Comparison of ENCODE assay signal across 21 cellular contexts in the genomic region with DNA sequence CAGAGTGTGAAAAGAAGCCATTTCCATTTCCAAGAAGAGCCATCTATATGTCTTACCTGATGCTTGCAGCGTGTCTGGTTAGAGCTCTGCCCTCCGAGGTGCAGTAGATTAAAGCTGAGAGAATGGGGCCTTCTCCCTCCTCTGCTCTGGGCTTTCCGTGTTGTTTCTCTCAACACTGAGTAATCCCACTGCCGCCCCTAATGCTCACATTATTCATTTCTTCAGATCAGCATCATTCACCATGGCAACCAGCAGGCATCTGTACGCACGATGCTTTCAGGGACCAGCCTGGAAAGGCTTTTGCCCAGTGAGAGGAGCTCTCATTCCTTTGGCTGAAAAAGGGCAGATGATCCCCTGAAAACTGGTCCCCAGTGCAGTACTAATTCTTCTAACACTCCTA.
DNase-seq lines count a peak whose midpoint lies in the region; ATAC-seq lines count a peak whose summit lies in the region.
"Had no signal": no experiment of that assay in that cellular context is flagged by ENCODE, and none has a peak within 500 bp of the region (broad histone marks: within the 10 kb centered on the region; RNA-seq: fewer than 3 reads in every experiment).

No MANE protein-coding gene starts in this region.

- peak overlapping the region; percentile 66 for H3K27ac ChIP-seq in caudate nucleus (ENCODE audit: low read depth, low read length)
- H3K27ac ChIP-seq: tibial nerve had no signal

- peak overlapping the region; percentile 55 for H3K4me3 Mint-ChIP-seq in activated T-cell treated with anti-CD3 and anti-CD28 coated beads, Interleukin-2, amount 50 U/mL, for 4 hours
- H3K4me3 Mint-ChIP-seq: CD14-positive monocyte, endodermal cell had no signal

- ATAC-seq in activated T-cell treated with anti-CD3 and anti-CD28 coated beads, Interleukin-2, amount 50 U/mL, for 4 hours: peak; percentile 39 to 47
- ATAC-seq in HG03039 (IDR thresholded peaks at IDR 0.05; ENCODE audit: unreplicated experiment): no peak
- ATAC-seq: Right ventricle myocardium inferior, sciatic nerve had no signal

- peaks cover 53% of the 10 kb centered on the region for H3K4me1 Mint-ChIP-seq in activated T-cell treated with anti-CD3 and anti-CD28 coated beads, Interleukin-2, amount 50 U/mL, for 4 hours (ENCODE audit: low read depth)
- H3K4me1 Mint-ChIP-seq: CD14-positive monocyte had no signal

- no peaks in the 10 kb centered on the region for H3K27me3 Mint-ChIP-seq in activated T-cell treated with anti-CD3 and anti-CD28 coated beads, Interleukin-2, amount 50 U/mL, for 4 hours (ENCODE audit: low read depth)

- no peak for DNase-seq in activated T-cell treated with anti-CD3 and anti-CD28 coated beads, Interleukin-2, amount 50 U/mL, for 4 hours
- DNase-seq in activated T-cell treated with anti-CD3 and anti-CD28 coated beads for 4 hours (no peak), NCI-H2227 treated with DMSO at 0.1 percent for 48 hours (lab: John Stamatoyannopoulos, UW) (peak; percentile 39), caudate nucleus (lab: John Stamatoyannopoulos, UW) (peak in 14 of 61 donors; percentile 10 to 70 (median 32)), occipital lobe (lab: John Stamatoyannopoulos, UW) (peak; percentile 45), NCI-H82 (lab: John Stamatoyannopoulos, UW) (no peak)
- DNase-seq in activated effector memory CD4-positive, alpha-beta T cell treated with anti-CD3 and anti-CD28 coated beads, Interleukin-2, amount 50 U/mL, for 16 hours: no peak
- DNase-seq: DMS153; endodermal cell; GF-D8; Kasumi-1; kidney glomerular epithelial cell; NCI-H1092; NCI-H2107; NCI-H526 treated with DMSO at 0.1 percent for 48 hours; stimulated activated CD4-positive, alpha-beta T cell treated with anti-CD3 and anti-CD28 coated beads, Interleukin-15, amount 100 ng/mL, for 24 hours had no signal

- H3K36me3 Mint-ChIP-seq in activated T-cell treated with anti-CD3 and anti-CD28 coated beads, Interleukin-2, amount 50 U/mL, for 4 hours (ENCODE audit: insufficient read depth): peaks cover 55% of the 10 kb centered on the region

- no peaks in the 10 kb centered on the region for H3K9me3 Mint-ChIP-seq in activated T-cell treated with anti-CD3 and anti-CD28 coated beads, Interleukin-2, amount 50 U/mL, for 4 hours
- H3K9me3 Mint-ChIP-seq: endodermal cell had no signal

Comparison
In these comparisons a context has a peak if more than half of its experiments do, and no peak if none do; other contexts are left out.
1. DNase-seq: peak in NCI-H2227 treated with DMSO at 0.1 percent for 48 hours (single experiment) and occipital lobe (single experiment); none in activated T-cell treated with anti-CD3 and anti-CD28 coated beads, Interleukin-2, amount 50 U/mL, for 4 hours (single experiment), activated T-cell treated with anti-CD3 and anti-CD28 coated beads for 4 hours (single experiment), activated effector memory CD4-positive, alpha-beta T cell treated with anti-CD3 and anti-CD28 coated beads, Interleukin-2, amount 50 U/mL, for 16 hours (single experiment) and NCI-H82 (single experiment).